ENCODE assay signal across 21 cellular contexts in genomic region chr9:114303977-114304376, GRCh38. TPM values are rescaled to one million over a fixed set of nuclear protein-coding genes. Genes with fewer than 3 reads are reported as not detected.
DNase-seq lines count a peak whose midpoint lies in the region; ATAC-seq and TF ChIP-seq lines count a peak whose summit lies in the region.
"Had no signal": no experiment of that assay in that cellular context is flagged by ENCODE, and none has a peak within 500 bp of the region (broad histone marks: within the 10 kb centered on the region; RNA-seq: fewer than 3 reads in every experiment).

No MANE protein-coding gene starts in this region.

- in situ Hi-C loops in transverse colon (cut with MboI; ENCODE audit: low pct_ligation_motif_present in 1 of 4, low pct_unique_long_range_greater_than_20kb in 1 of 4, low sequenced_read_pairs in 3 of 4): no loop called here

- H3K27ac ChIP-seq in lower lobe of right lung (no peak overlapping the region), transverse colon (no peak overlapping the region)

- no peak for TF ChIP-seq EP300 in transverse colon (IDR thresholded peaks at IDR 0.05; ENCODE audit: low read depth)

- DNase-seq in NCI-H69 (lab: John Stamatoyannopoulos, UW): peak; percentile 14
- peak; percentile 1 for DNase-seq in activated CD4-positive, alpha-beta memory T cell treated with anti-CD3 and anti-CD28 coated beads for 36 hours
- peak; percentile 6 for DNase-seq in lower lobe of right lung
- peak; percentile 1 for DNase-seq in transverse colon
- DNase-seq in foreskin fibroblast: no peak
- DNase-seq in NCI-H748 treated with DMSO at 0.1 percent for 48 hours (lab: John Stamatoyannopoulos, UW): no peak
- DNase-seq: activated CD8-positive, alpha-beta T cell treated with anti-CD3 and anti-CD28 coated beads, Interleukin-2, amount 10 ng/mL, durations not matched to agents 7 days and 5 days; activated naive CD4-positive, alpha-beta T cell treated with anti-CD3 and anti-CD28 coated beads, Interleukin-2, amount 10 ng/mL, durations not matched to agents 7 days and 5 days; activated T-cell treated with anti-CD3 and anti-CD28 coated beads, Interleukin-2, amount 50 U/mL, for 72 hours; IMR-90; NCI-H1092 treated with DMSO at 0.1 percent for 48 hours; NCI-H2029 treated with DMSO at 0.1 percent for 48 hours; NCI-H2227 treated with DMSO at 0.1 percent for 48 hours; small intestine had no signal

- H3K4me1 ChIP-seq in lower lobe of right lung (no peaks in the 10 kb centered on the region), transverse colon (no peaks in the 10 kb centered on the region)

- ATAC-seq in lower lobe of right lung (no peak), GM19463 (IDR thresholded peaks at IDR 0.05; ENCODE audit: unreplicated experiment) (no peak)
- ATAC-seq: activated CD8-positive, alpha-beta T cell treated with anti-CD3 and anti-CD28 coated beads, Interleukin-2, amount 10 ng/mL, durations not matched to agents 7 days and 5 days; activated T-cell treated with anti-CD3 and anti-CD28 coated beads, Interleukin-2, amount 50 U/mL, for 72 hours; stimulated activated effector memory CD8-positive, alpha-beta T cell treated with anti-CD3 and anti-CD28 coated beads, Interleukin-12 subunit alpha, Interleukin-12 subunit beta, amount 100 ng/mL, for 72 hours had no signal

- TF ChIP-seq CTCF in lower lobe of right lung (IDR thresholded peaks at IDR 0.05): no peak
- no peak for TF ChIP-seq CTCF in transverse colon (IDR thresholded peaks at IDR 0.05)
- TF ChIP-seq CTCF in foreskin fibroblast (IDR thresholded peaks at IDR 0.05; ENCODE audit: low read depth, low read length): no peak

- peaks cover 8% of the 10 kb centered on the region for H3K27me3 ChIP-seq in lower lobe of right lung (ENCODE audit: low read depth)
- H3K27me3 ChIP-seq in transverse colon: no peaks in the 10 kb centered on the region

- H3K27ac Mint-ChIP-seq in activated CD4-positive, alpha-beta memory T cell treated with anti-CD3 and anti-CD28 coated beads for 36 hours: no peak overlapping the region
- H3K27ac Mint-ChIP-seq: activated CD8-positive, alpha-beta T cell treated with anti-CD3 and anti-CD28 coated beads, Interleukin-2, amount 10 ng/mL, durations not matched to agents 7 days and 5 days; activated naive CD4-positive, alpha-beta T cell treated with anti-CD3 and anti-CD28 coated beads, Interleukin-2, amount 10 ng/mL, durations not matched to agents 7 days and 5 days; activated T-cell treated with anti-CD3 and anti-CD28 coated beads, Interleukin-2, amount 50 U/mL, for 72 hours; stimulated activated effector memory CD8-positive, alpha-beta T cell treated with anti-CD3 and anti-CD28 coated beads, Interleukin-12 subunit alpha, Interleukin-12 subunit beta, amount 100 ng/mL, for 72 hours had no signal

- H3K9me3 Mint-ChIP-seq in activated CD4-positive, alpha-beta memory T cell treated with anti-CD3 and anti-CD28 coated beads for 36 hours: no peaks in the 10 kb centered on the region
- H3K9me3 Mint-ChIP-seq: activated naive CD4-positive, alpha-beta T cell treated with anti-CD3 and anti-CD28 coated beads, Interleukin-2, amount 10 ng/mL, durations not matched to agents 7 days and 5 days; activated T-cell treated with anti-CD3 and anti-CD28 coated beads, Interleukin-2, amount 50 U/mL, for 72 hours; stimulated activated effector memory CD8-positive, alpha-beta T cell treated with anti-CD3 and anti-CD28 coated beads, Interleukin-12 subunit alpha, Interleukin-12 subunit beta, amount 100 ng/mL, for 72 hours had no signal

- H3K9me3 ChIP-seq in lower lobe of right lung (no peaks in the 10 kb centered on the region), transverse colon (no peaks in the 10 kb centered on the region)

- POLR2A ChIA-PET in activated CD4-positive, alpha-beta memory T cell treated with anti-CD3 and anti-CD28 coated beads for 36 hours (lab: Charles Lee): no interaction called here

- peaks cover 4% of the 10 kb centered on the region for H3K4me1 Mint-ChIP-seq in activated CD4-positive, alpha-beta memory T cell treated with anti-CD3 and anti-CD28 coated beads for 36 hours (ENCODE audit: low read depth)
- H3K4me1 Mint-ChIP-seq: activated naive CD4-positive, alpha-beta T cell treated with anti-CD3 and anti-CD28 coated beads, Interleukin-2, amount 10 ng/mL, durations not matched to agents 7 days and 5 days had no signal

- CTCF ChIA-PET in activated CD4-positive, alpha-beta memory T cell treated with anti-CD3 and anti-CD28 coated beads for 36 hours (lab: Charles Lee): interaction anchor here (1.1 to 1.4 kb wide), 2 partner anchors 13 to 47 kb away, joined by 3 to 4 read pairs; no protein-coding TSS in a partner anchor

- H3K36me3 ChIP-seq in lower lobe of right lung (peaks cover 4% of the 10 kb centered on the region), transverse colon (no peaks in the 10 kb centered on the region)

- H3K36me3 Mint-ChIP-seq in activated CD4-positive, alpha-beta memory T cell treated with anti-CD3 and anti-CD28 coated beads for 36 hours: no peaks in the 10 kb centered on the region
- H3K36me3 Mint-ChIP-seq: activated naive CD4-positive, alpha-beta T cell treated with anti-CD3 and anti-CD28 coated beads, Interleukin-2, amount 10 ng/mL, durations not matched to agents 7 days and 5 days; stimulated activated effector memory CD8-positive, alpha-beta T cell treated with anti-CD3 and anti-CD28 coated beads, Interleukin-12 subunit alpha, Interleukin-12 subunit beta, amount 100 ng/mL, for 72 hours had no signal

- H3K4me3 Mint-ChIP-seq in activated CD4-positive, alpha-beta memory T cell treated with anti-CD3 and anti-CD28 coated beads for 36 hours: no peak overlapping the region
- H3K4me3 Mint-ChIP-seq: activated CD8-positive, alpha-beta T cell treated with anti-CD3 and anti-CD28 coated beads, Interleukin-2, amount 10 ng/mL, durations not matched to agents 7 days and 5 days; activated naive CD4-positive, alpha-beta T cell treated with anti-CD3 and anti-CD28 coated beads, Interleukin-2, amount 10 ng/mL, durations not matched to agents 7 days and 5 days; activated T-cell treated with anti-CD3 and anti-CD28 coated beads, Interleukin-2, amount 50 U/mL, for 72 hours; stimulated activated effector memory CD8-positive, alpha-beta T cell treated with anti-CD3 and anti-CD28 coated beads, Interleukin-12 subunit alpha, Interleukin-12 subunit beta, amount 100 ng/mL, for 72 hours had no signal

- H3K4me3 ChIP-seq in lower lobe of right lung (no peak overlapping the region), transverse colon (no peak overlapping the region), foreskin fibroblast (ENCODE audit: low read depth in 1 of 2, low read length in 2 of 2) (no peak overlapping the region)

- intact Hi-C loops in activated CD4-positive, alpha-beta memory T cell treated with anti-CD3 and anti-CD28 coated beads for 36 hours (cut with micrococcal nuclease): no loop called here
- intact Hi-C loops in lower lobe of right lung (cut with DNase I) (no loop called here), transverse colon (cut with DNase I; ENCODE audit: low total_unique reads) (no loop called here)

- 91% methylated on average over 4 of the region's 4 CpGs; no CpG with 5 or more reads in 1 of the 2 donors for WGBS in transverse colon (ENCODE audit: low coverage in 1 of 2), 2 donors

- no peaks in the 10 kb centered on the region for H3K27me3 Mint-ChIP-seq in activated CD4-positive, alpha-beta memory T cell treated with anti-CD3 and anti-CD28 coated beads for 36 hours

- no peak for TF ChIP-seq POLR2A in transverse colon (IDR thresholded peaks at IDR 0.05)

RNA-seq across cellular contexts. Expression of gene ORM1, which starts 18.9 kb away (rescaled TPM):
- total RNA-seq in activated CD4-positive, alpha-beta memory T cell treated with anti-CD3 and anti-CD28 coated beads for 36 hours: not detected
- total RNA-seq in lower lobe of right lung: 9.2 TPM
- total RNA-seq in transverse colon: not detected
- total RNA-seq: activated CD8-positive, alpha-beta T cell treated with anti-CD3 and anti-CD28 coated beads, Interleukin-2, amount 10 ng/mL, durations not matched to agents 7 days and 5 days; activated T-cell treated with anti-CD3 and anti-CD28 coated beads, Interleukin-2, amount 50 U/mL, for 72 hours; bronchial epithelial cell; fibroblast of lung; kidney epithelial cell; lung microvascular endothelial cell had no signal

RNA-seq across cellular contexts. Expression of gene ORM2, which starts 25.7 kb away (rescaled TPM):
- not detected for total RNA-seq in activated CD4-positive, alpha-beta memory T cell treated with anti-CD3 and anti-CD28 coated beads for 36 hours
- total RNA-seq in lower lobe of right lung (3.1 TPM), transverse colon (not detected)
- total RNA-seq: activated CD8-positive, alpha-beta T cell treated with anti-CD3 and anti-CD28 coated beads, Interleukin-2, amount 10 ng/mL, durations not matched to agents 7 days and 5 days; activated T-cell treated with anti-CD3 and anti-CD28 coated beads, Interleukin-2, amount 50 U/mL, for 72 hours; bronchial epithelial cell; fibroblast of lung; IMR-90; kidney epithelial cell; lung microvascular endothelial cell; Right ventricle myocardium superior had no signal

Comparison
In these comparisons a context has a peak if more than half of its experiments do, and no peak if none do; other contexts are left out.
1. DNase-seq: peak in NCI-H69 (single experiment), activated CD4-positive, alpha-beta memory T cell treated with anti-CD3 and anti-CD28 coated beads for 36 hours (single experiment), lower lobe of right lung (single experiment) and transverse colon (single experiment); none in foreskin fibroblast (0 of 2) and NCI-H748 treated with DMSO at 0.1 percent for 48 hours (single experiment).
2. RNA of gene ORM1, which starts 18.9 kb away (total RNA-seq): 9.2 TPM in lower lobe of right lung (single experiment); not detected in activated CD4-positive, alpha-beta memory T cell treated with anti-CD3 and anti-CD28 coated beads for 36 hours and not detected in transverse colon; every median in the first group is over 10 times any median in the second.